Comparison of ENCODE assay signal across 28 cellular contexts in the genomic region with DNA sequence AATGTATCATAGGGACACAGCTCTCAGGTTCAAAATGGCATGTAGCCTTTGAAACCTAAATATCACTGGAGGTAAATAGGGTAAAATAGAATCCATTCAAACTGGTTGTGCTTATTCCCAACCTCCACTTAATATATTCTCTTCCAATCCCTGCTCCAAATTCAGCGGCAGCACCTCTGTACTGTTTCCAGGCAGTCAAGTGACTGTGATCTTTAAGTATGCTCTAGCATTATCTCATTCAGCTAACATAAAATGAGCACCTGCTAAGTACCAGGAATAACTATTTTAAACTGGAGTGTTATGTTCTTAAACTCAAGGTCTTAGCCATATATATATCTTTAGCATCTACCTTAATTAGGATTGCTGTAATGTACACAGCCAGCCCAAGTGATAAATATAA.
"Had no signal": no experiment of that assay in that cellular context is flagged by ENCODE, and none has a peak within 500 bp of the region (broad histone marks: within the 10 kb centered on the region; RNA-seq: fewer than 3 reads in every experiment).

No MANE protein-coding gene starts in this region.

- H3K27me3 ChIP-seq: ovary, right lobe of liver, sigmoid colon, suprapubic skin, testis, tibial artery, transverse colon, upper lobe of right lung, uterus had no signal

- H3K4me1 ChIP-seq: parathyroid adenoma, right lobe of liver, sigmoid colon, suprapubic skin, testis, transverse colon, uterus had no signal

- H3K9me3 ChIP-seq: ovary, psoas muscle, right lobe of liver, suprapubic skin, testis, transverse colon, upper lobe of right lung had no signal

- H3K36me3 ChIP-seq: ovary, sigmoid colon, suprapubic skin, tibial artery, transverse colon, uterus had no signal

- ATAC-seq: naive thymus-derived CD8-positive, alpha-beta T cell; natural killer cell treated with Interleukin-12 subunit alpha and Interleukin-12 subunit beta and Interleukin-15 and Interleukin-18, amount 100 ng/mL, for 72 hours; right cardiac atrium; right lobe of liver; stimulated activated memory B cell treated with anti-CD40 and anti-IgM and Interleukin-4, amounts not matched to agents 10 μg/mL and 1 μg/mL and 100 μg/mL, for 72 hours; stimulated activated naive CD8-positive, alpha-beta T cell treated with anti-CD3 and anti-CD28 coated beads, Interleukin-15, amount 100 ng/mL, for 72 hours; stimulated activated naive CD8-positive, alpha-beta T cell treated with anti-CD3 and anti-CD28 coated beads, Interleukin-15, Interleukin-2, amounts not matched to agents 100 U/mL and 50 U/mL, for 24 hours; upper lobe of right lung had no signal

- DNase-seq: naive thymus-derived CD8-positive, alpha-beta T cell; nephron progenitor cell; occipital lobe; ovary; posterior cingulate gyrus; psoas muscle; right cardiac atrium; right lobe of liver; sigmoid colon; small intestine; stimulated activated CD4-positive, alpha-beta T cell treated with anti-CD3 and anti-CD28 coated beads, Interleukin-15, amount 100 ng/mL, for 24 hours; stimulated activated CD4-positive, alpha-beta T cell treated with anti-CD3 and anti-CD28 coated beads, Interleukin-2, amount 100 ng/mL, for 24 hours; stimulated activated CD4-positive, alpha-beta T cell treated with anti-CD3 and anti-CD28 coated beads, Interleukin-2, amount 100 ng/mL, for 48 hours; stimulated activated CD4-positive, alpha-beta T cell treated with anti-CD3 and anti-CD28 coated beads, Interleukin-4, amount 100 ng/mL, for 24 hours; stimulated activated CD8-positive, alpha-beta memory T cell treated with anti-CD3 and anti-CD28 coated beads, Interleukin-4, amount 100 ng/mL, for 48 hours; stimulated activated naive CD4-positive, alpha-beta T cell; stimulated activated naive CD8-positive, alpha-beta T cell treated with anti-CD3 and anti-CD28 coated beads, Interleukin-15, amount 100 ng/mL, for 72 hours; stimulated activated naive CD8-positive, alpha-beta T cell treated with anti-CD3 and anti-CD28 coated beads, Interleukin-15, Interleukin-2, amounts not matched to agents 100 U/mL and 50 U/mL, for 24 hours; substantia nigra; testis; tibial artery; transverse colon; upper lobe of right lung; uterus had no signal

- H3K27ac ChIP-seq: ovary, parathyroid adenoma, psoas muscle, right lobe of liver, sigmoid colon, suprapubic skin, testis, tibial artery, transverse colon, upper lobe of right lung, uterus had no signal

- FAIRE-seq: small intestine had no signal

- H3K4me3 ChIP-seq: ovary, psoas muscle, right lobe of liver, sigmoid colon, suprapubic skin, testis, tibial artery, transverse colon, upper lobe of right lung, uterus had no signal
